5 cellular contexts compared by ENCODE assay signal in genomic region chr5:86442036-86442435, GRCh38.
"Had no signal": no experiment of that assay in that cellular context is flagged by ENCODE, and none has a peak within 500 bp of the region (broad histone marks: within the 10 kb centered on the region; RNA-seq: fewer than 3 reads in every experiment).

No MANE protein-coding gene starts in this region.

- H3K4me3 ChIP-seq: GM23338, K562 had no signal

- DNase-seq: H9, HCEC 1CT, IMR-90 had no signal

- H3K27ac Mint-ChIP-seq: GM23338, H9 had no signal

- H3K9me3 Mint-ChIP-seq: GM23338, H9 had no signal

- ATAC-seq: GM23338, K562 had no signal
